In the genomic region with DNA sequence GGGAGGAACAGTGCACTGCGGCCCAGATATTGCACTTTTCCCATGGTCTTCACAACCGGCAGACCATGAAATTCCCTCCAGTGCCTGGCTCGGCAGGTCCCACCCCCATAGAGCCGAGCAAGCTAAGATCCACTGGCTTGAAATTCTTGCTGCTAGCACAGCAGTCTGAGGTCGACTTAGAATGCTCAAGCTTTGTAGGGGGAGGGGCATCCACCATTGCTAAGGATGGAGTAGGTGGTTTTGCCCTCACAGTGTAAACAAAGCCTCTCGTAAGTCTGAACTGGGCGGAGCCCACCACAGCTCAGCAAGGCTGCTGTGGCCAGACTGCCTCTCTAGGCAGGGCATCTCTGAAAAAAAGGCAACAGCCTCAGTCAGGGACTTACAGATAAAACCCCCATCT, we compare ENCODE assay signal across 1 cellular context.
TF ChIP-seq lines count a peak whose summit lies in the region.

No MANE protein-coding gene starts in this region.

TF ChIP-seq in H1, 55 proteins besides CTCF, POLR2A, EP300 and RAD21:
- TF ChIP-seq CHD1 (IDR thresholded peaks at IDR 0.05; ENCODE audit: low read depth, low read length), result no peak
- TF ChIP-seq, protein P1, sequence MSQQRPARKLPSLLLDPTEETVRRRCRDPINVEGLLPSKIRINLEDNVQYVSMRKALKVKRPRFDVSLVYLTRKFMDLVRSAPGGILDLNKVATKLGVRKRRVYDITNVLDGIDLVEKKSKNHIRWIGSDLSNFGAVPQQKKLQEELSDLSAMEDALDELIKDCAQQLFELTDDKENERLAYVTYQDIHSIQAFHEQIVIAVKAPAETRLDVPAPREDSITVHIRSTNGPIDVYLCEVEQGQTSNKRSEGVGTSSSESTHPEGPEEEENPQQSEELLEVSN (IDR thresholded peaks at IDR 0.05), result no peak
- TF ChIP-seq RBBP5 (IDR thresholded peaks at IDR 0.05; ENCODE audit: borderline replicate concordance, low read depth, low read length), result 0 out of 2 replicates have a peak, but pooled peaks have one; percentile 49
- TF ChIP-seq KDM1A (IDR thresholded peaks at IDR 0.05; ENCODE audit: borderline replicate concordance, low read length), result no peak
- peak; percentile 37; the same call in 1 of the 2 replicates for TF ChIP-seq TEAD4 (IDR thresholded peaks at IDR 0.05; ENCODE audit: low read depth, low read length)
- no peak for TF ChIP-seq MAX (IDR thresholded peaks at IDR 0.05)
- TF ChIP-seq ASH2L (IDR thresholded peaks at IDR 0.05; ENCODE audit: low read length), result peak; percentile 41
- TF ChIP-seq SUZ12 (IDR thresholded peaks at IDR 0.05; ENCODE audit: low read length), result no peak
- TF ChIP-seq SP1 (IDR thresholded peaks at IDR 0.05; ENCODE audit: low read depth, low read length), result peak; percentile 29; the same call in 1 of the 2 replicates
